Comparison of ENCODE assay signal across 17 cellular contexts in genomic region chr14:92635031-92635430, GRCh38.
A peak's percentile ranks its signal among the peaks of the same experiment; 100 is the strongest.
DNase-seq lines count a peak whose midpoint lies in the region; ATAC-seq, FAIRE-seq and TF ChIP-seq lines count a peak whose summit lies in the region.
"Had no signal": no experiment of that assay in that cellular context is flagged by ENCODE, and none has a peak within 500 bp of the region (broad histone marks: within the 10 kb centered on the region; RNA-seq: fewer than 3 reads in every experiment).

No MANE protein-coding gene starts in this region.

- H3K27ac Mint-ChIP-seq in Calu3 (ENCODE audit: unreplicated experiment) (no peak overlapping the region), memory B cell (no peak overlapping the region)
- no peak overlapping the region for H3K27ac Mint-ChIP-seq in activated CD4-positive, alpha-beta memory T cell treated with anti-CD3 and anti-CD28 coated beads for 36 hours

- POLR2A ChIA-PET in activated CD4-positive, alpha-beta memory T cell treated with anti-CD3 and anti-CD28 coated beads for 36 hours (lab: Charles Lee) = no interaction called here

- no peak for TF ChIP-seq RAD21 in Ishikawa (IDR thresholded peaks at IDR 0.05; ENCODE audit: low read depth)

- DNase-seq in Calu3 = peak; percentile 17
- peak; percentile 60 for DNase-seq in NCI-H2171 (lab: John Stamatoyannopoulos, UW)
- no peak for DNase-seq in memory B cell (ENCODE audit: low spot score in 2 of 2)
- DNase-seq in Right ventricle myocardium inferior (ENCODE audit: missing footprints) = no peak
- DNase-seq in activated CD4-positive, alpha-beta memory T cell treated with anti-CD3 and anti-CD28 coated beads for 36 hours = no peak
- no peak for DNase-seq in HTR-8/SVneo (ENCODE audit: insufficient read length, low spot score)
- DNase-seq: activated CD4-positive, CD25-positive, alpha-beta regulatory T cell treated with anti-CD3 and anti-CD28 coated beads, Interleukin-2, amount 50 U/mL, for 72 hours; activated CD8-positive, alpha-beta memory T cell treated with anti-CD3 and anti-CD28 coated beads, Interleukin-2, amount 50 U/mL, for 48 hours; activated gamma-delta T cell treated with Interleukin-2 at 50 U/mL for 16 hours; DND-41; hypothalamus; left cardiac atrium; OCI-M1 had no signal

- no peak for TF ChIP-seq CTCF in Calu3 (IDR thresholded peaks at IDR 0.05; ENCODE audit: unreplicated experiment)

- CTCF ChIA-PET in Calu3 (lab: Charles Lee) = no interaction called here
- CTCF ChIA-PET in activated CD4-positive, alpha-beta memory T cell treated with anti-CD3 and anti-CD28 coated beads for 36 hours (lab: Charles Lee) = interaction anchor here (1.2 to 2.8 kb wide), 2 partner anchors 19 to 22 kb away, joined by 3 to 11 read pairs; no protein-coding TSS in a partner anchor

- intact Hi-C loops in Calu3 (cut with micrococcal nuclease; ENCODE audit: unreplicated experiment) (no loop called here), Right ventricle myocardium inferior (cut with DNase I) (no loop called here)
- intact Hi-C loops in activated CD4-positive, alpha-beta memory T cell treated with anti-CD3 and anti-CD28 coated beads for 36 hours (cut with micrococcal nuclease) = no loop called here

- no peak for TF ChIP-seq EP300 in Ishikawa (IDR thresholded peaks at IDR 0.05; ENCODE audit: borderline replicate concordance)

- H3K9me3 Mint-ChIP-seq in Calu3 (ENCODE audit: low read depth, unreplicated experiment) = no peaks in the 10 kb centered on the region
- no peaks in the 10 kb centered on the region for H3K9me3 Mint-ChIP-seq in memory B cell
- no peaks in the 10 kb centered on the region for H3K9me3 Mint-ChIP-seq in activated CD4-positive, alpha-beta memory T cell treated with anti-CD3 and anti-CD28 coated beads for 36 hours

- H3K27me3 Mint-ChIP-seq in Calu3 (ENCODE audit: unreplicated experiment) (no peaks in the 10 kb centered on the region), memory B cell (no peaks in the 10 kb centered on the region)
- no peaks in the 10 kb centered on the region for H3K27me3 Mint-ChIP-seq in activated CD4-positive, alpha-beta memory T cell treated with anti-CD3 and anti-CD28 coated beads for 36 hours

- no TSS peak for BruUV-seq in Calu3 (replicated peaks; lab: Mats Ljungman, UMichigan)

- H3K36me3 Mint-ChIP-seq in Calu3 (ENCODE audit: insufficient read depth, unreplicated experiment) (no peaks in the 10 kb centered on the region), memory B cell (peaks cover 10% of the 10 kb centered on the region)
- H3K36me3 Mint-ChIP-seq in activated CD4-positive, alpha-beta memory T cell treated with anti-CD3 and anti-CD28 coated beads for 36 hours = no peaks in the 10 kb centered on the region

- no peak for FAIRE-seq in HTR-8/SVneo (lab: Jason Lieb, UNC)
- FAIRE-seq: endometrium had no signal

- H3K4me3 Mint-ChIP-seq in Calu3 (ENCODE audit: low read depth, unreplicated experiment) (no peak overlapping the region), memory B cell (peak overlapping the region; percentile 43)
- H3K4me3 Mint-ChIP-seq in activated CD4-positive, alpha-beta memory T cell treated with anti-CD3 and anti-CD28 coated beads for 36 hours = no peak overlapping the region

- ATAC-seq in memory B cell (ENCODE audit: low read depth) = no peak
- no peak for ATAC-seq in Right ventricle myocardium inferior
- no peak for ATAC-seq in GM19452 (IDR thresholded peaks at IDR 0.05; ENCODE audit: unreplicated experiment)
- ATAC-seq: left cardiac atrium, sciatic nerve had no signal

- no peaks in the 10 kb centered on the region for H3K4me1 Mint-ChIP-seq in Calu3 (ENCODE audit: low read depth, unreplicated experiment)
- H3K4me1 Mint-ChIP-seq in memory B cell = peaks cover 34% of the 10 kb centered on the region
- peaks cover 5% of the 10 kb centered on the region for H3K4me1 Mint-ChIP-seq in activated CD4-positive, alpha-beta memory T cell treated with anti-CD3 and anti-CD28 coated beads for 36 hours (ENCODE audit: low read depth)

TF ChIP-seq in Ishikawa, 13 proteins besides CTCF, POLR2A, EP300 and RAD21:
- no peak for TF ChIP-seq REST (IDR thresholded peaks at IDR 0.05; ENCODE audit: low read depth)
- TF ChIP-seq ZBTB7A (IDR thresholded peaks at IDR 0.05; ENCODE audit: low read depth) = no peak
- TF ChIP-seq CREB1 (IDR thresholded peaks at IDR 0.05; ENCODE audit: low read depth) = no peak
- TF ChIP-seq NFIC (IDR thresholded peaks at IDR 0.05) = 0 out of 2 replicates have a peak, but pooled peaks have one; percentile 11
- no peak for TF ChIP-seq TCF12 (IDR thresholded peaks at IDR 0.05; ENCODE audit: low read depth)
- TF ChIP-seq, protein P1, sequence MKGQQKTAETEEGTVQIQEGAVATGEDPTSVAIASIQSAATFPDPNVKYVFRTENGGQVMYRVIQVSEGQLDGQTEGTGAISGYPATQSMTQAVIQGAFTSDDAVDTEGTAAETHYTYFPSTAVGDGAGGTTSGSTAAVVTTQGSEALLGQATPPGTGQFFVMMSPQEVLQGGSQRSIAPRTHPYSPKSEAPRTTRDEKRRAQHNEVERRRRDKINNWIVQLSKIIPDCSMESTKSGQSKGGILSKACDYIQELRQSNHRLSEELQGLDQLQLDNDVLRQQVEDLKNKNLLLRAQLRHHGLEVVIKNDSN (IDR thresholded peaks at IDR 0.05) = no peak
- no peak for TF ChIP-seq MAX (IDR thresholded peaks at IDR 0.05)

Comparison
In these comparisons a context has a peak if more than half of its experiments do, and no peak if none do; other contexts are left out.
1. DNase-seq: peak in Calu3 (single experiment) and NCI-H2171 (single experiment); none in memory B cell (0 of 2), Right ventricle myocardium inferior (single experiment), activated CD4-positive, alpha-beta memory T cell treated with anti-CD3 and anti-CD28 coated beads for 36 hours (single experiment) and HTR-8/SVneo (single experiment).